ENCODE assay signal across 13 cellular contexts in genomic region chr11:133930767-133931448, GRCh38. TPM values are rescaled to one million over a fixed set of nuclear protein-coding genes. Genes with fewer than 3 reads are reported as not detected.
DNase-seq lines count a peak whose midpoint lies in the region; ATAC-seq and TF ChIP-seq lines count a peak whose summit lies in the region.
"Had no signal": no experiment of that assay in that cellular context is flagged by ENCODE, and none has a peak within 500 bp of the region (broad histone marks: within the 10 kb centered on the region; RNA-seq: fewer than 3 reads in every experiment).

No MANE protein-coding gene starts in this region.

- H3K36me3 Mint-ChIP-seq in activated CD4-positive, alpha-beta memory T cell treated with anti-CD3 and anti-CD28 coated beads, Interleukin-2, amount 10 ng/mL, durations not matched to agents 7 days and 5 days (ENCODE audit: low read depth): peaks cover 47% of the 10 kb centered on the region
- peaks cover 33% of the 10 kb centered on the region for H3K36me3 Mint-ChIP-seq in activated CD4-positive, alpha-beta memory T cell treated with anti-CD3 and anti-CD28 coated beads for 36 hours
- peaks cover 90% of the 10 kb centered on the region for H3K36me3 Mint-ChIP-seq in activated T-helper 17 cell treated with anti-CD3 and anti-CD28 coated beads, Interleukin-2, amount 50 U/mL, for 72 hours (ENCODE audit: low read depth)

- intact Hi-C loops in activated CD4-positive, alpha-beta memory T cell treated with anti-CD3 and anti-CD28 coated beads for 36 hours (cut with micrococcal nuclease): no loop called here
- intact Hi-C loops in heart left ventricle (cut with DNase I) (no loop called here), tibial artery (cut with DNase I; ENCODE audit: low total_unique reads) (no loop called here), thyroid gland (cut with DNase I) (no loop called here)

- ATAC-seq in activated T-helper 17 cell treated with anti-CD3 and anti-CD28 coated beads, Interleukin-2, amount 50 U/mL, for 72 hours (replicated peaks): no peak
- ATAC-seq in heart left ventricle (peak in 1 of 4 donors; percentile 31), HG03439 (IDR thresholded peaks at IDR 0.05; ENCODE audit: unreplicated experiment) (no peak)

- no peak overlapping the region for H3K27ac ChIP-seq in heart left ventricle
- H3K27ac ChIP-seq in tibial artery: peak overlapping the region in 1 of 2 donors; percentile 3
- H3K27ac ChIP-seq in thyroid gland: no peak overlapping the region
- H3K27ac ChIP-seq: BLaER1 had no signal

- peaks cover 38% of the 10 kb centered on the region for H3K4me1 Mint-ChIP-seq in activated CD4-positive, alpha-beta memory T cell treated with anti-CD3 and anti-CD28 coated beads, Interleukin-2, amount 10 ng/mL, durations not matched to agents 7 days and 5 days
- H3K4me1 Mint-ChIP-seq in activated CD4-positive, alpha-beta memory T cell treated with anti-CD3 and anti-CD28 coated beads for 36 hours (ENCODE audit: low read depth): peaks cover 36% of the 10 kb centered on the region
- H3K4me1 Mint-ChIP-seq in activated T-helper 17 cell treated with anti-CD3 and anti-CD28 coated beads, Interleukin-2, amount 50 U/mL, for 72 hours: peaks cover 31% of the 10 kb centered on the region

- CTCF ChIA-PET in activated CD4-positive, alpha-beta memory T cell treated with anti-CD3 and anti-CD28 coated beads, Interleukin-2, amount 10 ng/mL, durations not matched to agents 7 days and 5 days (lab: Charles Lee): no interaction called here
- CTCF ChIA-PET in activated CD4-positive, alpha-beta memory T cell treated with anti-CD3 and anti-CD28 coated beads for 36 hours (lab: Charles Lee): no interaction called here

- DNase-seq in activated CD4-positive, alpha-beta memory T cell treated with anti-CD3 and anti-CD28 coated beads, Interleukin-2, amount 10 ng/mL, durations not matched to agents 7 days and 5 days: no peak
- DNase-seq in activated CD4-positive, alpha-beta memory T cell treated with anti-CD3 and anti-CD28 coated beads for 36 hours: no peak
- DNase-seq in heart left ventricle (no peak), tibial artery (no peak), glomerular visceral epithelial cell (ENCODE audit: extremely low spot score) (no peak), thyroid gland (no peak)
- DNase-seq: activated CD4-positive, alpha-beta T cell treated with anti-CD3 and anti-CD28 coated beads, Interleukin-2, amount 50 U/mL, for 1 hour; amniotic stem cell; NCI-H2029; stimulated activated naive CD4-positive, alpha-beta T cell had no signal

- peak overlapping the region; percentile 88 for H3K27ac Mint-ChIP-seq in activated CD4-positive, alpha-beta memory T cell treated with anti-CD3 and anti-CD28 coated beads, Interleukin-2, amount 10 ng/mL, durations not matched to agents 7 days and 5 days
- H3K27ac Mint-ChIP-seq in activated CD4-positive, alpha-beta memory T cell treated with anti-CD3 and anti-CD28 coated beads for 36 hours: no peak overlapping the region
- H3K27ac Mint-ChIP-seq in activated T-helper 17 cell treated with anti-CD3 and anti-CD28 coated beads, Interleukin-2, amount 50 U/mL, for 72 hours: peak overlapping the region; percentile 99

- H3K9me3 Mint-ChIP-seq in activated CD4-positive, alpha-beta memory T cell treated with anti-CD3 and anti-CD28 coated beads, Interleukin-2, amount 10 ng/mL, durations not matched to agents 7 days and 5 days: no peaks in the 10 kb centered on the region
- no peaks in the 10 kb centered on the region for H3K9me3 Mint-ChIP-seq in activated CD4-positive, alpha-beta memory T cell treated with anti-CD3 and anti-CD28 coated beads for 36 hours
- no peaks in the 10 kb centered on the region for H3K9me3 Mint-ChIP-seq in activated T-helper 17 cell treated with anti-CD3 and anti-CD28 coated beads, Interleukin-2, amount 50 U/mL, for 72 hours

- H3K4me3 ChIP-seq in heart left ventricle (no peak overlapping the region), tibial artery (no peak overlapping the region), thyroid gland (replicated peaks in 1 of 3) (no peak overlapping the region)
- H3K4me3 ChIP-seq: BLaER1 had no signal

- no peaks in the 10 kb centered on the region for H3K9me3 ChIP-seq in heart left ventricle
- no peaks in the 10 kb centered on the region for H3K9me3 ChIP-seq in tibial artery
- H3K9me3 ChIP-seq in thyroid gland: no peaks in the 10 kb centered on the region
- H3K9me3 ChIP-seq: BLaER1 had no signal

- POLR2A ChIA-PET in activated CD4-positive, alpha-beta memory T cell treated with anti-CD3 and anti-CD28 coated beads, Interleukin-2, amount 10 ng/mL, durations not matched to agents 7 days and 5 days (lab: Charles Lee): no interaction called here
- POLR2A ChIA-PET in activated CD4-positive, alpha-beta memory T cell treated with anti-CD3 and anti-CD28 coated beads for 36 hours (lab: Charles Lee): no interaction called here

- TF ChIP-seq POLR2A in heart left ventricle (IDR thresholded peaks at IDR 0.05) (no peak), thyroid gland (IDR thresholded peaks at IDR 0.05) (no peak)

- peaks cover 0 to 38% (median 20%) of the 10 kb centered on the region in 12 donors for H3K4me1 ChIP-seq in heart left ventricle
- peaks cover 0 to 16% (median 10%) of the 10 kb centered on the region in 4 donors for H3K4me1 ChIP-seq in tibial artery
- no peaks in the 10 kb centered on the region for H3K4me1 ChIP-seq in thyroid gland

- H3K27me3 Mint-ChIP-seq in activated CD4-positive, alpha-beta memory T cell treated with anti-CD3 and anti-CD28 coated beads, Interleukin-2, amount 10 ng/mL, durations not matched to agents 7 days and 5 days: no peaks in the 10 kb centered on the region
- no peaks in the 10 kb centered on the region for H3K27me3 Mint-ChIP-seq in activated CD4-positive, alpha-beta memory T cell treated with anti-CD3 and anti-CD28 coated beads for 36 hours
- no peaks in the 10 kb centered on the region for H3K27me3 Mint-ChIP-seq in activated T-helper 17 cell treated with anti-CD3 and anti-CD28 coated beads, Interleukin-2, amount 50 U/mL, for 72 hours

- H3K36me3 ChIP-seq in heart left ventricle (peaks cover 0 to 55% (median 34%) of the 10 kb centered on the region in 9 donors), tibial artery (peaks cover 35 to 67% (median 40%) of the 10 kb centered on the region in 3 donors), thyroid gland (peaks cover 0 to 5% of the 10 kb centered on the region in 2 donors)
- H3K36me3 ChIP-seq: BLaER1 had no signal

- H3K27me3 ChIP-seq in heart left ventricle (no peaks in the 10 kb centered on the region), tibial artery (no peaks in the 10 kb centered on the region), thyroid gland (no peaks in the 10 kb centered on the region)
- H3K27me3 ChIP-seq: BLaER1 had no signal

- TF ChIP-seq CTCF in heart left ventricle (IDR thresholded peaks at IDR 0.05) (peak in 9 of 12 donors; percentile 14 to 62 (median 47)), tibial artery (IDR thresholded peaks at IDR 0.05) (peak; percentile 39 to 44), thyroid gland (IDR thresholded peaks at IDR 0.05) (peak in 1 of 6 experiments; percentile 4)

- WGBS in heart left ventricle, 4 donors: 71 to 89% (median 77%) methylated on average over 21 to 36 of the region's 36 CpGs
- 86 to 88% methylated on average over 29 to 30 of the region's 36 CpGs for WGBS in thyroid gland, 2 donors

- H3K4me3 Mint-ChIP-seq in activated CD4-positive, alpha-beta memory T cell treated with anti-CD3 and anti-CD28 coated beads, Interleukin-2, amount 10 ng/mL, durations not matched to agents 7 days and 5 days: no peak overlapping the region
- H3K4me3 Mint-ChIP-seq in activated CD4-positive, alpha-beta memory T cell treated with anti-CD3 and anti-CD28 coated beads for 36 hours: no peak overlapping the region
- no peak overlapping the region for H3K4me3 Mint-ChIP-seq in activated T-helper 17 cell treated with anti-CD3 and anti-CD28 coated beads, Interleukin-2, amount 50 U/mL, for 72 hours

RNA-seq across cellular contexts. Expression of gene IGSF9B, which starts 25.9 kb away (rescaled TPM):
- 10 to 100 TPM; 66.2 to 70.8 TPM for total RNA-seq in activated CD4-positive, alpha-beta memory T cell treated with anti-CD3 and anti-CD28 coated beads, Interleukin-2, amount 10 ng/mL, durations not matched to agents 7 days and 5 days
- total RNA-seq in activated CD4-positive, alpha-beta memory T cell treated with anti-CD3 and anti-CD28 coated beads for 36 hours: 10 to 100 TPM; 24.6 to 30.3 TPM
- total RNA-seq in activated T-helper 17 cell treated with anti-CD3 and anti-CD28 coated beads, Interleukin-2, amount 50 U/mL, for 72 hours: 100 to 1,000 TPM in 1 of 2 donors, 10 to 100 TPM in 1; 25.4 to 279 TPM
- total RNA-seq in heart left ventricle: 10 to 100 TPM; 14.6 to 78.5 (median 43.7) TPM
- 10 to 100 TPM; 30.3 to 38.3 TPM for polyA plus RNA-seq in heart left ventricle
- 10 to 100 TPM in 3 of 4 donors, 1 to 10 TPM in 1; 9.7 to 36.5 (median 13.8) TPM for total RNA-seq in thyroid gland
